27 cellular contexts compared by ENCODE assay signal in the genomic region with DNA sequence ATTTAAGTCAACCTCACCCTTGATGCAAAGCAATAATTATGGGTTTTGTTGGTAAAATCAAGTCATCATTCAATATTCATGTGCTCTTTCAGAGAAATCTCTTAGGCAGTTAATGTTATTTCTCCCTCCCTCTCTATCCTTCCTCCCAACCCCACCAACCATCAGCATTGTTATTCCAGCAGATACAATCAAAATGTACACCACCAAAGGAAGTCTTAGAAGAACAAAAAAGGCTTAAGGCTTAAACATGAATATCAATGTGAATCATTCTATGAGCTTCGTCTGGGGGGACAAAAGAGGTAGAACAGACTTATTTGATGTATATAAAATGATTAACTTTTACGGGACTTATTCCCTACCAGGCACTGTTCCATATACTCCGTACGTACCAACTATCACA.
"Had no signal": no experiment of that assay in that cellular context is flagged by ENCODE, and none has a peak within 500 bp of the region (broad histone marks: within the 10 kb centered on the region; RNA-seq: fewer than 3 reads in every experiment).

No MANE protein-coding gene starts in this region.

- H3K4me1 ChIP-seq: parathyroid adenoma, thyroid gland, tibial nerve, vagina had no signal

- H3K36me3 ChIP-seq: neural progenitor cell, ovary, right lobe of liver, sigmoid colon, stomach, thoracic aorta, thyroid gland, tibial nerve, upper lobe of left lung, vagina had no signal

- H3K27me3 ChIP-seq: neural progenitor cell, ovary, right lobe of liver, sigmoid colon, stomach, thyroid gland, tibial nerve, upper lobe of left lung, vagina had no signal

- H3K36me3 Mint-ChIP-seq: natural killer cell treated with Interleukin-12 subunit alpha and Interleukin-12 subunit beta and Interleukin-15 and Interleukin-18, amount 100 ng/mL, for 72 hours; neural progenitor cell; stimulated activated effector memory CD8-positive, alpha-beta T cell treated with anti-CD3 and anti-CD28 coated beads, Interleukin-12 subunit alpha, Interleukin-12 subunit beta, amount 100 ng/mL, for 72 hours; stimulated activated naive B cell treated with anti-CD40 and anti-IgM and Interleukin-4, amounts not matched to agents 10 μg/mL and 1 μg/mL and 100 μg/mL, for 72 hours had no signal

- H3K27ac ChIP-seq: neural progenitor cell, ovary, parathyroid adenoma, psoas muscle, right lobe of liver, sigmoid colon, stomach, thoracic aorta, thyroid gland, tibial nerve, upper lobe of left lung, vagina had no signal

- H2AFZ ChIP-seq: neural progenitor cell, parathyroid adenoma had no signal

- H3K9ac ChIP-seq: neural progenitor cell, parathyroid adenoma had no signal

- H3K4me2 ChIP-seq: neural progenitor cell had no signal

- H3K27ac Mint-ChIP-seq: natural killer cell treated with Interleukin-12 subunit alpha and Interleukin-12 subunit beta and Interleukin-15 and Interleukin-18, amount 100 ng/mL, for 72 hours; neural progenitor cell; progenitor cell of endocrine pancreas; stimulated activated effector memory CD8-positive, alpha-beta T cell treated with anti-CD3 and anti-CD28 coated beads, Interleukin-12 subunit alpha, Interleukin-12 subunit beta, amount 100 ng/mL, for 72 hours; stimulated activated naive B cell treated with anti-CD40 and anti-IgM and Interleukin-4, amounts not matched to agents 10 μg/mL and 1 μg/mL and 100 μg/mL, for 72 hours; stimulated activated naive CD8-positive, alpha-beta T cell treated with anti-CD3 and anti-CD28 coated beads, Interleukin-15, Interleukin-2, amounts not matched to agents 100 ng/mL and 50 ng/mL, for 24 hours had no signal

- FAIRE-seq: small intestine, urothelium cell line had no signal

- H3K9me3 ChIP-seq: ovary, psoas muscle, right lobe of liver, sigmoid colon, stomach, thoracic aorta, thyroid gland, tibial nerve, upper lobe of left lung, vagina had no signal

- H3K4me3 Mint-ChIP-seq: natural killer cell treated with Interleukin-12 subunit alpha and Interleukin-12 subunit beta and Interleukin-15 and Interleukin-18, amount 100 ng/mL, for 72 hours; neural progenitor cell; stimulated activated effector memory CD8-positive, alpha-beta T cell treated with anti-CD3 and anti-CD28 coated beads, Interleukin-12 subunit alpha, Interleukin-12 subunit beta, amount 100 ng/mL, for 72 hours; stimulated activated naive B cell treated with anti-CD40 and anti-IgM and Interleukin-4, amounts not matched to agents 10 μg/mL and 1 μg/mL and 100 μg/mL, for 72 hours; stimulated activated naive CD8-positive, alpha-beta T cell treated with anti-CD3 and anti-CD28 coated beads, Interleukin-15, Interleukin-2, amounts not matched to agents 100 ng/mL and 50 ng/mL, for 24 hours had no signal

- H3K9me3 Mint-ChIP-seq: natural killer cell treated with Interleukin-12 subunit alpha and Interleukin-12 subunit beta and Interleukin-15 and Interleukin-18, amount 100 ng/mL, for 72 hours; neural progenitor cell; stimulated activated effector memory CD8-positive, alpha-beta T cell treated with anti-CD3 and anti-CD28 coated beads, Interleukin-12 subunit alpha, Interleukin-12 subunit beta, amount 100 ng/mL, for 72 hours; stimulated activated naive B cell treated with anti-CD40 and anti-IgM and Interleukin-4, amounts not matched to agents 10 μg/mL and 1 μg/mL and 100 μg/mL, for 72 hours; stimulated activated naive CD8-positive, alpha-beta T cell treated with anti-CD3 and anti-CD28 coated beads, Interleukin-15, Interleukin-2, amounts not matched to agents 100 ng/mL and 50 ng/mL, for 24 hours had no signal

- H3K4me3 ChIP-seq: neural progenitor cell, ovary, psoas muscle, right lobe of liver, sigmoid colon, stomach, thoracic aorta, thyroid gland, tibial nerve, upper lobe of left lung, vagina had no signal

- DNase-seq: occipital lobe; ovary; posterior cingulate gyrus; psoas muscle; right cardiac atrium; right lobe of liver; sigmoid colon; small intestine; stimulated activated CD4-positive, alpha-beta T cell treated with anti-CD3 and anti-CD28 coated beads, Interleukin-15, amount 100 ng/mL, for 24 hours; stimulated activated CD4-positive, alpha-beta T cell treated with anti-CD3 and anti-CD28 coated beads, Interleukin-2, amount 100 ng/mL, for 24 hours; stimulated activated CD4-positive, alpha-beta T cell treated with anti-CD3 and anti-CD28 coated beads, Interleukin-2, amount 100 ng/mL, for 48 hours; stimulated activated CD4-positive, alpha-beta T cell treated with anti-CD3 and anti-CD28 coated beads, Interleukin-4, amount 100 ng/mL, for 24 hours; stimulated activated naive B cell treated with anti-CD40 and anti-IgM and Interleukin-4, amounts not matched to agents 10 μg/mL and 1 μg/mL and 100 μg/mL, for 72 hours; stimulated activated naive CD4-positive, alpha-beta T cell treated with Interleukin-2 at 50 U/mL for 16 hours; stomach; thyroid gland; upper lobe of left lung had no signal

- ATAC-seq: psoas muscle; right cardiac atrium; right lobe of liver; stimulated activated effector memory CD8-positive, alpha-beta T cell treated with anti-CD3 and anti-CD28 coated beads, Interleukin-12 subunit alpha, Interleukin-12 subunit beta, amount 100 ng/mL, for 72 hours; stimulated activated naive B cell treated with anti-CD40 and anti-IgM and Interleukin-4, amounts not matched to agents 10 μg/mL and 1 μg/mL and 100 μg/mL, for 72 hours had no signal

- H3K79me2 ChIP-seq: parathyroid adenoma had no signal
